Comparison of ENCODE assay signal across 1 cellular context in genomic region chr5:35443803-35444595, GRCh38.
TF ChIP-seq lines count a peak whose summit lies in the region.

No MANE protein-coding gene starts in this region.

TF ChIP-seq in WTC11, 78 proteins besides CTCF, POLR2A, EP300 and RAD21 (continued from another document):
- no peak for TF ChIP-seq ZNF512 (CRISPR knock-in tag; IDR thresholded peaks at IDR 0.05; ENCODE audit: borderline replicate concordance)
- TF ChIP-seq ZNF416 (CRISPR knock-in tag; IDR thresholded peaks at IDR 0.05) = no peak
- no peak for TF ChIP-seq JUN (CRISPR knock-in tag; IDR thresholded peaks at IDR 0.05)
- TF ChIP-seq SMAD3 (CRISPR knock-in tag; IDR thresholded peaks at IDR 0.05; ENCODE audit: borderline replicate concordance) = no peak
- no peak for TF ChIP-seq RELA (CRISPR knock-in tag; IDR thresholded peaks at IDR 0.05; ENCODE audit: borderline replicate concordance)
- no peak for TF ChIP-seq GTF2I (CRISPR knock-in tag; conservative IDR thresholded peaks at IDR 0.05)
- no peak for TF ChIP-seq NFYB (CRISPR knock-in tag; conservative IDR thresholded peaks at IDR 0.05; ENCODE audit: low read depth)
- TF ChIP-seq ATF1 (CRISPR knock-in tag; IDR thresholded peaks at IDR 0.05) = no peak
- no peak for TF ChIP-seq SMAD4 (CRISPR knock-in tag; IDR thresholded peaks at IDR 0.05)
- no peak for TF ChIP-seq ZNF425 (CRISPR knock-in tag; conservative IDR thresholded peaks at IDR 0.05)
- TF ChIP-seq PREB (CRISPR knock-in tag; IDR thresholded peaks at IDR 0.05; ENCODE audit: borderline replicate concordance) = no peak
